1 cellular context compared by ENCODE assay signal in genomic region chr19:11597202-11598102, GRCh38.
TF ChIP-seq lines count a peak whose summit lies in the region.

Gene ZNF627 (plus strand): TSS chr19:11597483. CDS start chr19:11597628, 145 bp downstream.

TF ChIP-seq in K562, 482 proteins besides CTCF, POLR2A, EP300 and RAD21 (continued from another document and continues in another):
- TF ChIP-seq MGA (IDR thresholded peaks at IDR 0.05) (peak; percentile 68), ILF3 (IDR thresholded peaks at IDR 0.05; ENCODE audit: borderline replicate concordance) (no peak), ZNF175 (CRISPR knock-in tag; IDR thresholded peaks at IDR 0.05; ENCODE audit: low read depth) (0 out of 2 replicates have a peak, but pooled peaks have one; percentile 19), ZNF639 (CRISPR knock-in tag; conservative IDR thresholded peaks at IDR 0.05 in 1 of 2, IDR thresholded peaks at IDR 0.05 in 1 of 2) (no peak; a peak in 1 of 4 replicates), POU5F1 (IDR thresholded peaks at IDR 0.05; ENCODE audit: borderline replicate concordance, low read depth, low read length, partially characterized antibody) (peak; percentile 24), SP1 (CRISPR knock-in tag; IDR thresholded peaks at IDR 0.05) (peak; percentile 92), SETDB1 (IDR thresholded peaks at IDR 0.05; ENCODE audit: low read length) (no peak), ZNF766 (CRISPR knock-in tag; conservative IDR thresholded peaks at IDR 0.05) (peak; percentile 70; the same call in 1 of the 2 replicates), HMG20B (CRISPR knock-in tag; IDR thresholded peaks at IDR 0.05) (no peak), FOS (IDR thresholded peaks at IDR 0.05; ENCODE audit: extremely low read depth, insufficient read length) (peak; percentile 75), ZNF436 (CRISPR knock-in tag; IDR thresholded peaks at IDR 0.05) (no peak), GTF2A2 (tag; IDR thresholded peaks at IDR 0.05) (no peak), FOXJ2 (tag; IDR thresholded peaks at IDR 0.05) (peak; percentile 83; the same call in 1 of the 2 replicates), RNF2 (IDR thresholded peaks at IDR 0.05) (peak; percentile 66), ZBED1 (IDR thresholded peaks at IDR 0.05) (0 out of 2 replicates have a peak, but pooled peaks have one; percentile 62), PPARD (CRISPR knock-in tag; IDR thresholded peaks at IDR 0.05) (no peak), ZNF354B (CRISPR knock-in tag; IDR thresholded peaks at IDR 0.05) (no peak), XRCC5 (IDR thresholded peaks at IDR 0.05; ENCODE audit: low read depth, low read length) (no peak; the same call in 1 of the 2 replicates), CBX5 (IDR thresholded peaks at IDR 0.05; ENCODE audit: borderline replicate concordance, low read depth) (no peak), AFF1 (IDR thresholded peaks at IDR 0.05; ENCODE audit: low read depth in 1 of 2, partially characterized antibody in 2 of 2) (no peak), ELK3 (CRISPR knock-in tag; IDR thresholded peaks at IDR 0.05) (no peak), ZNF232 (CRISPR knock-in tag; IDR thresholded peaks at IDR 0.05) (0 out of 2 replicates have a peak, but pooled peaks have one; percentile 50), CUX1 (CRISPR knock-in tag; IDR thresholded peaks at IDR 0.05) (no peak), ELF2 (CRISPR knock-in tag; IDR thresholded peaks at IDR 0.05) (no peak), RBM34 (IDR thresholded peaks at IDR 0.05; ENCODE audit: borderline replicate concordance, insufficient read depth, low read length) (no peak), SMARCC2 (IDR thresholded peaks at IDR 0.05; ENCODE audit: low read depth) (0 out of 2 replicates have a peak, but pooled peaks have one; percentile 40), XRCC4 (IDR thresholded peaks at IDR 0.05; ENCODE audit: extremely low read depth, insufficient read depth, insufficient read length) (no peak), SIRT6 (IDR thresholded peaks at IDR 0.05; ENCODE audit: low read depth, low read length) (no peak), ZNF41 (CRISPR knock-in tag; conservative IDR thresholded peaks at IDR 0.05) (no peak), ZC3H8 (IDR thresholded peaks at IDR 0.05) (0 out of 2 replicates have a peak, but pooled peaks have one; percentile 60), KDM5B (IDR thresholded peaks at IDR 0.05; ENCODE audit: insufficient replicate concordance, low read depth, low read length) (peak; percentile 95), TEAD1 (CRISPR knock-in tag; IDR thresholded peaks at IDR 0.05) (no peak), ZNF280B (CRISPR knock-in tag; IDR thresholded peaks at IDR 0.05) (no peak), GATAD2A (IDR thresholded peaks at IDR 0.05) (peak; percentile 32; the same call in 1 of the 2 replicates), RUNX1 (IDR thresholded peaks at IDR 0.05; ENCODE audit: low read depth) (no peak)
